Comparison of ENCODE assay signal across 12 cellular contexts in genomic region chr14:105201928-105202513, GRCh38. TPM values are rescaled to one million over a fixed set of nuclear protein-coding genes. Genes with fewer than 3 reads are reported as not detected.
DNase-seq lines count a peak whose midpoint lies in the region; ATAC-seq and TF ChIP-seq lines count a peak whose summit lies in the region.
"Had no signal": no experiment of that assay in that cellular context is flagged by ENCODE, and none has a peak within 500 bp of the region (broad histone marks: within the 10 kb centered on the region; RNA-seq: fewer than 3 reads in every experiment).

No MANE protein-coding gene starts in this region.

- no peaks in the 10 kb centered on the region for H3K36me3 Mint-ChIP-seq in activated CD8-positive, alpha-beta T cell treated with anti-CD3 and anti-CD28 coated beads, Interleukin-2, amount 10 ng/mL, durations not matched to agents 7 days and 5 days (ENCODE audit: low read depth)
- H3K36me3 Mint-ChIP-seq in WTC11, result no peaks in the 10 kb centered on the region

- H3K4me1 ChIP-seq in gastrocnemius medialis, result peaks cover 8 to 34% of the 10 kb centered on the region in 2 donors

- ATAC-seq in activated CD8-positive, alpha-beta T cell treated with anti-CD3 and anti-CD28 coated beads, Interleukin-2, amount 10 ng/mL, durations not matched to agents 7 days and 5 days, result peak; percentile 72
- ATAC-seq in gastrocnemius medialis, result no peak
- ATAC-seq in WTC11, result no peak

- TF ChIP-seq CTCF in NB4 (IDR thresholded peaks at IDR 0.05; ENCODE audit: low read depth, low read length) (no peak), gastrocnemius medialis (IDR thresholded peaks at IDR 0.05 in 4 of 5, conservative IDR thresholded peaks at IDR 0.05 in 1 of 5) (no peak), GM13977 (IDR thresholded peaks at IDR 0.05; ENCODE audit: extremely low read depth, insufficient read depth, missing control alignments) (no peak), WTC11 (IDR thresholded peaks at IDR 0.05) (no peak)

- CTCF ChIA-PET in activated CD8-positive, alpha-beta T cell treated with anti-CD3 and anti-CD28 coated beads, Interleukin-2, amount 10 ng/mL, durations not matched to agents 7 days and 5 days (lab: Charles Lee), result interaction anchor here (0.6 to 1.4 kb wide), 6 partner anchors 30 to 229 kb away, joined by 3 to 4 read pairs (median 3); partner anchors contain the start of genes BRF1 and BTBD6
- CTCF ChIA-PET in WTC11 (lab: Charles Lee), result interaction anchor here (1.0 to 3.3 kb wide), 13 partner anchors 22 to 289 kb away, joined by 3 to 33 read pairs (median 4); partner anchors contain the start of genes BRF1, BTBD6 and JAG2

- H3K4me3 ChIP-seq in NB4 (ENCODE audit: low read depth, low read length) (no peak overlapping the region), gastrocnemius medialis (no peak overlapping the region)
- H3K4me3 ChIP-seq: suprapubic skin had no signal

- peak overlapping the region; percentile 51 for H3K4me3 Mint-ChIP-seq in activated CD8-positive, alpha-beta T cell treated with anti-CD3 and anti-CD28 coated beads, Interleukin-2, amount 10 ng/mL, durations not matched to agents 7 days and 5 days
- no peak overlapping the region for H3K4me3 Mint-ChIP-seq in WTC11

- peak overlapping the region; percentile 80 for H3K27ac Mint-ChIP-seq in activated CD8-positive, alpha-beta T cell treated with anti-CD3 and anti-CD28 coated beads, Interleukin-2, amount 10 ng/mL, durations not matched to agents 7 days and 5 days
- H3K27ac Mint-ChIP-seq in WTC11, result no peak overlapping the region

- H3K9me3 ChIP-seq in gastrocnemius medialis, result no peaks in the 10 kb centered on the region
- H3K9me3 ChIP-seq: suprapubic skin had no signal

- peaks cover 9 to 19% (median 17%) of the 10 kb centered on the region in 3 donors for H3K27me3 ChIP-seq in gastrocnemius medialis

- POLR2A ChIA-PET in activated CD8-positive, alpha-beta T cell treated with anti-CD3 and anti-CD28 coated beads, Interleukin-2, amount 10 ng/mL, durations not matched to agents 7 days and 5 days (lab: Charles Lee), result no interaction called here
- POLR2A ChIA-PET in WTC11 (lab: Charles Lee), result no interaction called here

- intact Hi-C loops in gastrocnemius medialis (cut with DNase I; ENCODE audit: low total_unique reads), result loop anchor here (5.0 kb wide), 2 partner anchors 80 to 110 kb away; no protein-coding TSS in a partner anchor

- H3K27ac ChIP-seq in gastrocnemius medialis, result peak overlapping the region; percentile 3 to 56 (median 50)
- H3K27ac ChIP-seq: suprapubic skin had no signal

- DNase-seq in activated naive CD4-positive, alpha-beta T cell treated with Interleukin-2 at 50 U/mL for 16 hours, result peak; percentile 22
- no peak for DNase-seq in activated naive CD4-positive, alpha-beta T cell treated with anti-CD3 and anti-CD28 coated beads, Interleukin-2, amount 50 U/mL, for 16 hours
- peak; percentile 93 for DNase-seq in NB4 (ENCODE audit: low read depth)
- peak; percentile 64 for DNase-seq in activated CD8-positive, alpha-beta T cell treated with anti-CD3 and anti-CD28 coated beads, Interleukin-2, amount 10 ng/mL, durations not matched to agents 7 days and 5 days
- no peak for DNase-seq in gastrocnemius medialis
- DNase-seq in NCI-H2029 (lab: John Stamatoyannopoulos, UW), result no peak
- no peak for DNase-seq in GM13977 (ENCODE audit: low spot score)
- DNase-seq in WTC11 (ENCODE audit: low spot score), result no peak
- DNase-seq: HCEC 1CT, midbrain, NCI-H2227 treated with DMSO at 0.1 percent for 48 hours had no signal

- peaks cover 20% of the 10 kb centered on the region for H3K27me3 Mint-ChIP-seq in activated CD8-positive, alpha-beta T cell treated with anti-CD3 and anti-CD28 coated beads, Interleukin-2, amount 10 ng/mL, durations not matched to agents 7 days and 5 days (ENCODE audit: low read depth)
- peaks cover 17% of the 10 kb centered on the region for H3K27me3 Mint-ChIP-seq in WTC11 (ENCODE audit: low read depth)

- in situ Hi-C loops in gastrocnemius medialis (cut with MboI; ENCODE audit: low sequenced_read_pairs in 4 of 4), result loop anchor here in 1 of 4 donors (25.0 kb wide), 1 partner anchor 135 kb away; no protein-coding TSS in a partner anchor
- in situ Hi-C loops in GM13977 (cut with MboI; ENCODE audit: low pct_unique_long_range_greater_than_20kb, low sequenced_read_pairs, unreplicated experiment), result no loop called here

- H3K36me3 ChIP-seq in gastrocnemius medialis, result no peaks in the 10 kb centered on the region
- H3K36me3 ChIP-seq: suprapubic skin had no signal

- TF ChIP-seq POLR2A in NB4 (IDR thresholded peaks at IDR 0.05; ENCODE audit: extremely low read depth, insufficient read length) (peak; percentile 1), gastrocnemius medialis (IDR thresholded peaks at IDR 0.05) (no peak)

- no peaks in the 10 kb centered on the region for H3K9me3 Mint-ChIP-seq in activated CD8-positive, alpha-beta T cell treated with anti-CD3 and anti-CD28 coated beads, Interleukin-2, amount 10 ng/mL, durations not matched to agents 7 days and 5 days (ENCODE audit: insufficient read depth)
- H3K9me3 Mint-ChIP-seq in WTC11, result no peaks in the 10 kb centered on the region

- H3K4me1 Mint-ChIP-seq in activated CD8-positive, alpha-beta T cell treated with anti-CD3 and anti-CD28 coated beads, Interleukin-2, amount 10 ng/mL, durations not matched to agents 7 days and 5 days (ENCODE audit: low read depth), result peaks cover 45% of the 10 kb centered on the region
- no peaks in the 10 kb centered on the region for H3K4me1 Mint-ChIP-seq in WTC11

TF ChIP-seq in WTC11, 78 proteins besides CTCF, POLR2A, EP300 and RAD21:
- TF ChIP-seq, protein P1, sequence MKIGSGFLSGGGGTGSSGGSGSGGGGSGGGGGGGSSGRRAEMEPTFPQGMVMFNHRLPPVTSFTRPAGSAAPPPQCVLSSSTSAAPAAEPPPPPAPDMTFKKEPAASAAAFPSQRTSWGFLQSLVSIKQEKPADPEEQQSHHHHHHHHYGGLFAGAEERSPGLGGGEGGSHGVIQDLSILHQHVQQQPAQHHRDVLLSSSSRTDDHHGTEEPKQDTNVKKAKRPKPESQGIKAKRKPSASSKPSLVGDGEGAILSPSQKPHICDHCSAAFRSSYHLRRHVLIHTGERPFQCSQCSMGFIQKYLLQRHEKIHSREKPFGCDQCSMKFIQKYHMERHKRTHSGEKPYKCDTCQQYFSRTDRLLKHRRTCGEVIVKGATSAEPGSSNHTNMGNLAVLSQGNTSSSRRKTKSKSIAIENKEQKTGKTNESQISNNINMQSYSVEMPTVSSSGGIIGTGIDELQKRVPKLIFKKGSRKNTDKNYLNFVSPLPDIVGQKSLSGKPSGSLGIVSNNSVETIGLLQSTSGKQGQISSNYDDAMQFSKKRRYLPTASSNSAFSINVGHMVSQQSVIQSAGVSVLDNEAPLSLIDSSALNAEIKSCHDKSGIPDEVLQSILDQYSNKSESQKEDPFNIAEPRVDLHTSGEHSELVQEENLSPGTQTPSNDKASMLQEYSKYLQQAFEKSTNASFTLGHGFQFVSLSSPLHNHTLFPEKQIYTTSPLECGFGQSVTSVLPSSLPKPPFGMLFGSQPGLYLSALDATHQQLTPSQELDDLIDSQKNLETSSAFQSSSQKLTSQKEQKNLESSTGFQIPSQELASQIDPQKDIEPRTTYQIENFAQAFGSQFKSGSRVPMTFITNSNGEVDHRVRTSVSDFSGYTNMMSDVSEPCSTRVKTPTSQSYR (CRISPR knock-in tag; IDR thresholded peaks at IDR 0.05), result no peak
- TF ChIP-seq TEAD4 (CRISPR knock-in tag; IDR thresholded peaks at IDR 0.05), result no peak
- no peak for TF ChIP-seq TEAD1 (CRISPR knock-in tag; IDR thresholded peaks at IDR 0.05)
- no peak for TF ChIP-seq HMGXB4 (CRISPR knock-in tag; IDR thresholded peaks at IDR 0.05)
- no peak for TF ChIP-seq ETV6 (CRISPR knock-in tag; IDR thresholded peaks at IDR 0.05)
- no peak for TF ChIP-seq NFYB (CRISPR knock-in tag; conservative IDR thresholded peaks at IDR 0.05; ENCODE audit: low read depth)

RNA-seq across cellular contexts. Expression of gene NUDT14, which starts 20.9 kb away (rescaled TPM):
- total RNA-seq in activated CD8-positive, alpha-beta T cell treated with anti-CD3 and anti-CD28 coated beads, Interleukin-2, amount 10 ng/mL, durations not matched to agents 7 days and 5 days, result 10 to 100 TPM; 25.3 to 27.9 TPM
- total RNA-seq in gastrocnemius medialis (10 to 100 TPM; 11.0 to 25.5 (median 16.4) TPM), WTC11 (2021) (35.4 to 56.2 TPM (median 51.3 TPM) in 3 replicates)

RNA-seq across cellular contexts. Expression of gene JAG2, which starts 33.4 kb away (rescaled TPM):
- total RNA-seq in activated CD8-positive, alpha-beta T cell treated with anti-CD3 and anti-CD28 coated beads, Interleukin-2, amount 10 ng/mL, durations not matched to agents 7 days and 5 days, result 1 to 10 TPM; 2.5 to 2.9 TPM
- total RNA-seq in gastrocnemius medialis (10 to 100 TPM in 3 of 4 donors, 1 to 10 TPM in 1; 8.0 to 17.9 (median 15.7) TPM), WTC11 (2021) (10.6 to 12.2 TPM (median 11.8 TPM) in 3 replicates)

RNA-seq across cellular contexts. Expression of gene BTBD6, which starts 46.3 kb away (rescaled TPM):
- total RNA-seq in activated CD8-positive, alpha-beta T cell treated with anti-CD3 and anti-CD28 coated beads, Interleukin-2, amount 10 ng/mL, durations not matched to agents 7 days and 5 days, result 10 to 100 TPM; 53.7 to 59.8 TPM
- total RNA-seq in gastrocnemius medialis (10 to 100 TPM; 48.4 to 85.9 (median 53.6) TPM), WTC11 (2021) (7.8 to 10.0 TPM (median 8.3 TPM) in 3 replicates)

Comparison
In these comparisons a context has a peak if more than half of its experiments do, and no peak if none do; other contexts are left out.
1. DNase-seq: peak in activated naive CD4-positive, alpha-beta T cell treated with Interleukin-2 at 50 U/mL for 16 hours (single experiment), NB4 (single experiment) and activated CD8-positive, alpha-beta T cell treated with anti-CD3 and anti-CD28 coated beads, Interleukin-2, amount 10 ng/mL, durations not matched to agents 7 days and 5 days (single experiment); none in activated naive CD4-positive, alpha-beta T cell treated with anti-CD3 and anti-CD28 coated beads, Interleukin-2, amount 50 U/mL, for 16 hours (single experiment), gastrocnemius medialis (0 of 2), NCI-H2029 (single experiment), GM13977 (single experiment) and WTC11 (single experiment).